1 cellular context compared by ENCODE assay signal in the genomic region with DNA sequence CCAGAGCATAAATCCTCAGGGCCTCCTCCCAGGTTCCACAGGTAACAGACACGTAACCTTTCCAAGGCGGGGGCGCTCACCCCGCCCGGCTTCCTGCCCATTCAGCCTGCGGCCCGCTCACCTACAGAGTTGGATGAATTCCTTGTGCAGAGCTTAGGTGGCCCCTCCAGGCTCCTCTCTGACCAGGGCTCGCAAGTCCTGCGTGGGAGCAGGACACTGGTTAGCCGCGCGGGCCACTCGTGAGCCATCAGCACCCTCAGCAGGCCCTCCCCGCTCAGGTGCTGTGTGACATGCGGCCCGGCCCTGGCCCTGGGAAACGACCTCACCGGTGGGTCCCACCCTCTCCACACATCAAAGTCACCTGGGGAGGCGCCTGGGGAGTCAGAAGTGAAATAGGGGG.
TF ChIP-seq lines count a peak whose summit lies in the region.

No MANE protein-coding gene starts in this region.

TF ChIP-seq in HepG2, 621 proteins besides CTCF, POLR2A, EP300 and RAD21:
- TF ChIP-seq ZNF292 (CRISPR knock-in tag; IDR thresholded peaks at IDR 0.05; ENCODE audit: borderline replicate concordance, low read depth) = no peak
- no peak for TF ChIP-seq EHMT2 (IDR thresholded peaks at IDR 0.05; ENCODE audit: borderline replicate concordance, low read depth, low read length)
- no peak for TF ChIP-seq CAMTA2 (CRISPR knock-in tag; IDR thresholded peaks at IDR 0.05; ENCODE audit: borderline replicate concordance)
- no peak for TF ChIP-seq ZNF3 (CRISPR knock-in tag; IDR thresholded peaks at IDR 0.05)
